ENCODE assay signal across 4 cellular contexts in the genomic region with DNA sequence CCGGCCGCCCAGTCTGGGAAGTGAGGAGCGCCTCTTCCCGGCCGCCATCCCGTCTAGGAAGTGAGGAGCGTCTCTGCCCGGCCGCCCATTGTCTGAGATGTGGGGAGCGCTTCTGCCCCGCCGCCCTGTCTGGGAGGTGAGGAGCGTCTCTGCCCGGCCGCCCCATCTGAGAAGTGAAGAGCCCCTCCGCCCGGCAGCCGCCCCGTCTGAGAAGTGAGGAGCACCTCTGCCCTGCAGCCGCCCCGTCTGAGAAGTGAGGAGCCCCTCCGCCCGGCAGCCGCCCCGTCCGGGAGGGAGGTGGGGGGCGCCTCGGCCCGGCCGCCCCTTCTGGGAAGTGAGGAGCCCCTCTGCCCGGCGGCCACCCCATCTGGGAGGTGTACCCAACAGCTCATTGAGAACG. TPM values are rescaled to one million over a fixed set of nuclear protein-coding genes. Genes with fewer than 3 reads are reported as not detected.
DNase-seq lines count a peak whose midpoint lies in the region; ATAC-seq and TF ChIP-seq lines count a peak whose summit lies in the region.
"Not testable (repeated sequence)": the region's sequence is repeated elsewhere in the genome, so short reads cannot be mapped to it uniquely, and the experiment has no call there.

No MANE protein-coding gene starts in this region.

- H3K4me3 ChIP-seq in spleen: not testable (repeated sequence)

- 90 to 96% (median 94%) methylated on average over 15 to 33 of the region's 33 CpGs for WGBS in spleen, 5 donors

- not testable (repeated sequence) for H3K27ac ChIP-seq in spleen

- not testable (repeated sequence) for H3K4me1 ChIP-seq in spleen

- not testable (repeated sequence) for TF ChIP-seq CTCF in spleen (IDR thresholded peaks at IDR 0.05 in 8 of 11, conservative IDR thresholded peaks at IDR 0.05 in 3 of 11)

- not testable (repeated sequence) for H3K27me3 ChIP-seq in spleen (replicated peaks in 1 of 7)

- not testable (repeated sequence) for TF ChIP-seq POLR2A in spleen (IDR thresholded peaks at IDR 0.05)

- H3K36me3 ChIP-seq in spleen: not testable (repeated sequence)

- ATAC-seq in sciatic nerve: not testable (repeated sequence)

- DNase-seq in activated effector memory CD4-positive, alpha-beta T cell treated with anti-CD3 and anti-CD28 coated beads, Interleukin-2, amount 50 U/mL, for 16 hours: peak; percentile 21
- peak; percentile 45 for DNase-seq in mesenteric fat pad (ENCODE audit: low spot score)
- peak; percentile 12 for DNase-seq in sciatic nerve (ENCODE audit: low spot score)
- peak; percentile 20 for DNase-seq in spleen

- not testable (repeated sequence) for H3K9me3 ChIP-seq in spleen

- intact Hi-C loops in sciatic nerve (cut with DNase I); spleen (cut with DNase I; ENCODE audit: low total_unique reads): not testable (repeated sequence)

RNA-seq across cellular contexts. Expression of a gene that starts 32.2 kb away (rescaled TPM):
- total RNA-seq in mesenteric fat pad (15.6 TPM), sciatic nerve (26.2 TPM), spleen (10 to 100 TPM; 13.7 to 28.9 (median 23.9) TPM)
- polyA plus RNA-seq in spleen: 1 to 10 TPM; 4.5 to 7.5 (median 5.3) TPM
